1 cellular context compared by ENCODE assay signal in the genomic region with DNA sequence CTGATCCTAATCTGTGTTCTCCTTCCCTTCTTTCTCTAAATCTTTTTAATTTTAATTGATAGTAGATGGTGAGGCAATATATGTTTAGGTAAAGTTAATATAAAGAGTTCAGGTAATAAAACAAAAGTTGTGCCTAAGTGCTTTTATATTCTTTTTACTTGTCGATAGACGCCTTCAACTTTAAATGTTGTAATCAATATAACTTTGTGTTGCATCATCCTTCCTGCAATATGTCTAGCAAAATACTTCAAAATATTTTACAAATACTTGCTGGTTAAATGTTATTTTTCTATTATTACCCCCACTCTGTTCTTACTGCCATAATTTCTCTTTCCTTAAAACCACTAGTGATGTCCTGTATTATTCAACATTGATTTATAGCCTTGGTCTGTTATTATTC.
A peak's percentile ranks its signal among the peaks of the same experiment; 100 is the strongest.
TF ChIP-seq lines count a peak whose summit lies in the region.

No MANE protein-coding gene starts in this region.

TF ChIP-seq in IMR-90, 13 proteins besides CTCF, POLR2A, EP300 and RAD21:
- peak; percentile 80 for TF ChIP-seq CEBPB (IDR thresholded peaks at IDR 0.05; ENCODE audit: low read depth, low read length)
- TF ChIP-seq MXI1 (IDR thresholded peaks at IDR 0.05; ENCODE audit: borderline replicate concordance, low read depth, low read length), result no peak
- TF ChIP-seq RFX5 (IDR thresholded peaks at IDR 0.05; ENCODE audit: low read depth, low read length), result no peak
